In genomic region chr6:44321210-44321609, GRCh38 we compare ENCODE assay signal across 38 cellular contexts. TPM values are rescaled to one million over a fixed set of nuclear protein-coding genes. Genes with fewer than 3 reads are reported as not detected.
"Had no signal": no experiment of that assay in that cellular context is flagged by ENCODE, and none has a peak within 500 bp of the region (broad histone marks: within the 10 kb centered on the region; RNA-seq: fewer than 3 reads in every experiment).

No MANE protein-coding gene starts in this region.

- DNase-seq: Karpas-422, Kasumi-1, MG63, MM.1S, MV-4-11, NCI-H1048, NCI-H1092, NCI-H1092 treated with DMSO at 0.1 percent for 48 hours, NCI-H1105, NCI-H1105 treated with DMSO at 0.1 percent for 48 hours, NCI-H1417, NCI-H1417 treated with DMSO at 0.1 percent for 48 hours, NCI-H1436, NCI-H1436 treated with DMSO at 0.1 percent for 48 hours, NCI-H146, NCI-H1694, NCI-H1694 treated with DMSO at 0.1 percent for 48 hours, NCI-H187, NCI-H187 treated with DMSO at 0.1 percent for 48 hours, NCI-H1930, NCI-H2029, NCI-H2029 treated with DMSO at 0.1 percent for 48 hours, NCI-H2081, NCI-H2081 treated with DMSO at 0.1 percent for 48 hours, NCI-H2107, NCI-H2171, NCI-H2171 treated with DMSO at 0.1 percent for 48 hours, NCI-H2227 treated with DMSO at 0.1 percent for 48 hours, NCI-H226, NCI-H345, NCI-H446, NCI-H446 treated with DMSO at 0.1 percent for 48 hours, NCI-H510A, NCI-H510A treated with DMSO at 0.1 percent for 48 hours had no signal

- H3K9me3 ChIP-seq: MG63 had no signal

- H3K36me3 ChIP-seq: MG63 had no signal

- H3K4me3 ChIP-seq: MG63 had no signal

RNA-seq across cellular contexts. Expression of gene SPATS1, which starts 21.2 kb away (rescaled TPM):
- total RNA-seq: LHCN-M2, M059J, MCF 10A, NCI-H460 had no signal

RNA-seq across cellular contexts. Expression of gene TMEM151B, which starts 51.0 kb away (rescaled TPM):
- total RNA-seq: LHCN-M2, M059J, MCF 10A, NCI-H460 had no signal
